8 cellular contexts compared by ENCODE assay signal in the genomic region with DNA sequence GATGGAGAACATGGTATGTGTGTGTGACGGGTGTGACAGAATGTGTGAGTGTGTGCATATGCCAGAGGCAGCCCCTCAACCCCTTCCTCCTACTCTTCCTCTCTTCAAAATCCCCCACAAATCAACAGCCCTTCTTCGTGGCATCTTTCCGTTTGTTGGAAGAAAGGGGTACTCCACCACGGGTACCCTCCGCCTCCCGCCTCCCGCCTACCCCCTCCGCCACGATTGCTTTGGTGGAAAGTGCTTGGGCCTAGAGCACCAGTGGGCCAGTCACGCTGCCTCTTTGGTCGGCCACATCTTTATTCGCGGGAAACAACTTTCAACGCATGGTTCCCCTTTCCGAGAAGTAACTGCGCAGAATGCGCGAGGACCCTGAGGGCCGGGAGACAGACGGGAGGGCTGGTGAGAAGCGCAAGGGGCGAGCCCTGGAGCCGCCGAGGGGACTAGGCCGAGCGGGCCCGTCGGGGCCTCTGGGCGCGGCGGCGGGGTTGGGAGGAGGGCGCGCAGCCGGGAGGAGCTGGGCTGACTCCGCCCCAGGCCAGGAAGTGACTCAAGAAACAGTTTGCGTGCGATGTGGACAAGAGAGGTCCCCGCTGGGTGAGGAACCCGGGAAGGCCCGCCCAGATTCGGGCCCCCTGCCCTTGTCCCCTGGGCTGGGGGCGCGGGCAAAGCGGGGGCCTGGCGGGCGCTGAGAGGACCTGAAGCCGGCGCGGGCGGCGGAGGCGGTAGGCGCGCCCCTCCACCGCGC. TPM values are rescaled to one million over a fixed set of nuclear protein-coding genes. Genes with fewer than 3 reads are reported as not detected.
DNase-seq lines count a peak whose midpoint lies in the region; ATAC-seq and TF ChIP-seq lines count a peak whose summit lies in the region.

A gene (minus strand): TSS at position 274 of the 748 bp plus-strand sequence. CDS start 614 bp downstream, outside the sequence.
A gene (plus strand): TSS at position 560 of the 748 bp plus-strand sequence. CDS start 777 bp downstream, outside the sequence.

- H3K27me3 Mint-ChIP-seq in CD14-positive monocyte (ENCODE audit: low read depth in 3 of 3) (peaks cover 5 to 9% (median 9%) of the 10 kb centered on the region in 3 donors), memory B cell (no peaks in the 10 kb centered on the region)
- H3K27me3 Mint-ChIP-seq in activated CD8-positive, alpha-beta T cell treated with anti-CD3 and anti-CD28 coated beads for 36 hours = no peaks in the 10 kb centered on the region

- intact Hi-C loops in CD14-positive monocyte (cut with micrococcal nuclease) = loop anchor here (2.0 to 10.0 kb wide), 2 partner anchors 97 to 185 kb away; a partner anchor contains a TSS
- intact Hi-C loops in activated CD8-positive, alpha-beta T cell treated with anti-CD3 and anti-CD28 coated beads for 36 hours (cut with micrococcal nuclease) = loop anchor here (5.0 to 10.0 kb wide), 2 partner anchors 62 to 185 kb away; a partner anchor contains a TSS

- peak; percentile 87 for DNase-seq in CD14-positive monocyte (ENCODE audit: low spot score)
- peak; percentile 90 for DNase-seq in GM19240 (ENCODE audit: insufficient read length, low spot score)
- peak; percentile 73 for DNase-seq in NCI-H748 treated with DMSO at 0.1 percent for 48 hours (lab: John Stamatoyannopoulos, UW)
- peak; percentile 90 for DNase-seq in activated CD8-positive, alpha-beta T cell treated with anti-CD3 and anti-CD28 coated beads for 36 hours
- DNase-seq in effector CD4-positive, alpha-beta T cell = peak; percentile 81
- peak; percentile 81 to 83 for DNase-seq in memory B cell (ENCODE audit: low spot score in 2 of 2)
- DNase-seq in stimulated activated CD4-positive, alpha-beta T cell treated with anti-CD3 and anti-CD28 coated beads, TNF-alpha, amount 100 ng/mL, for 48 hours (ENCODE audit: low read depth in 3 of 3) = peak; percentile 72 to 88 (median 82)

- peaks cover 27 to 36% of the 10 kb centered on the region in 2 donors for H3K36me3 Mint-ChIP-seq in CD14-positive monocyte
- H3K36me3 Mint-ChIP-seq in activated CD8-positive, alpha-beta T cell treated with anti-CD3 and anti-CD28 coated beads for 36 hours (ENCODE audit: low read depth) = peaks cover 25% of the 10 kb centered on the region
- peaks cover 9% of the 10 kb centered on the region for H3K36me3 Mint-ChIP-seq in memory B cell

- no peak for TF ChIP-seq CTCF in CD14-positive monocyte (IDR thresholded peaks at IDR 0.05)
- TF ChIP-seq CTCF in activated CD8-positive, alpha-beta T cell treated with anti-CD3 and anti-CD28 coated beads for 36 hours (IDR thresholded peaks at IDR 0.05) = no peak

- H3K4me1 Mint-ChIP-seq in CD14-positive monocyte = peaks cover 36% of the 10 kb centered on the region
- peaks cover 38% of the 10 kb centered on the region for H3K4me1 Mint-ChIP-seq in activated CD8-positive, alpha-beta T cell treated with anti-CD3 and anti-CD28 coated beads for 36 hours (ENCODE audit: low read depth)
- peaks cover 20% of the 10 kb centered on the region for H3K4me1 Mint-ChIP-seq in memory B cell

- H3K27ac Mint-ChIP-seq in CD14-positive monocyte = peak within 1 kb of the TSS; percentile 96 to 98 (median 96)
- peak within 1 kb of the TSS; percentile 97 for H3K27ac Mint-ChIP-seq in activated CD8-positive, alpha-beta T cell treated with anti-CD3 and anti-CD28 coated beads for 36 hours
- H3K27ac Mint-ChIP-seq in memory B cell = peak within 1 kb of the TSS; percentile 98

- POLR2A ChIA-PET in activated CD8-positive, alpha-beta T cell treated with anti-CD3 and anti-CD28 coated beads for 36 hours (lab: Charles Lee) = interaction anchor here (1.0 to 7.8 kb wide), 19 partner anchors 7 to 269 kb away, joined by 3 to 82 read pairs (median 7); a partner anchor contains a TSS

- CTCF ChIA-PET in activated CD8-positive, alpha-beta T cell treated with anti-CD3 and anti-CD28 coated beads for 36 hours (lab: Charles Lee) = interaction anchor here (2.4 to 11.4 kb wide), 10 partner anchors 8 to 188 kb away, joined by 9 to 454 read pairs (median 40); a partner anchor contains a TSS

- ATAC-seq in HG03442 (IDR thresholded peaks at IDR 0.05; ENCODE audit: unreplicated experiment) (peak; percentile 82), memory B cell (ENCODE audit: low read depth) (peak; percentile 77)
- ATAC-seq in activated CD8-positive, alpha-beta T cell treated with anti-CD3 and anti-CD28 coated beads for 36 hours = peak; percentile 81

- peak within 1 kb of the TSS; percentile 86 to 90 for H3K4me3 Mint-ChIP-seq in CD14-positive monocyte
- H3K4me3 Mint-ChIP-seq in activated CD8-positive, alpha-beta T cell treated with anti-CD3 and anti-CD28 coated beads for 36 hours = peak within 1 kb of the TSS; percentile 90
- peak within 1 kb of the TSS; percentile 93 for H3K4me3 Mint-ChIP-seq in memory B cell

- H3K9me3 Mint-ChIP-seq in CD14-positive monocyte = no peaks in the 10 kb centered on the region
- no peaks in the 10 kb centered on the region for H3K9me3 Mint-ChIP-seq in activated CD8-positive, alpha-beta T cell treated with anti-CD3 and anti-CD28 coated beads for 36 hours
- H3K9me3 Mint-ChIP-seq in memory B cell = no peaks in the 10 kb centered on the region

RNA-seq across cellular contexts. Expression of the first gene that starts in this region (rescaled TPM):
- polyA plus RNA-seq in CD14-positive monocyte = under 1 TPM in 1 of 2 donors, not detected in 1; 0.07 TPM
- 1 to 10 TPM; 2.9 TPM for total RNA-seq in activated CD8-positive, alpha-beta T cell treated with anti-CD3 and anti-CD28 coated beads for 36 hours

RNA-seq across cellular contexts. Expression of the second gene that starts in this region (rescaled TPM):
- polyA plus RNA-seq in CD14-positive monocyte = 10 to 100 TPM; 12.4 to 16.0 TPM
- 10 to 100 TPM; 47.5 to 51.7 TPM for total RNA-seq in activated CD8-positive, alpha-beta T cell treated with anti-CD3 and anti-CD28 coated beads for 36 hours

Comparison
In these comparisons a context has a peak if more than half of its experiments do, and no peak if none do; other contexts are left out.
1. Peak in every context shown above with its lines: DNase-seq and ATAC-seq.